26 cellular contexts compared by ENCODE assay signal in the genomic region with DNA sequence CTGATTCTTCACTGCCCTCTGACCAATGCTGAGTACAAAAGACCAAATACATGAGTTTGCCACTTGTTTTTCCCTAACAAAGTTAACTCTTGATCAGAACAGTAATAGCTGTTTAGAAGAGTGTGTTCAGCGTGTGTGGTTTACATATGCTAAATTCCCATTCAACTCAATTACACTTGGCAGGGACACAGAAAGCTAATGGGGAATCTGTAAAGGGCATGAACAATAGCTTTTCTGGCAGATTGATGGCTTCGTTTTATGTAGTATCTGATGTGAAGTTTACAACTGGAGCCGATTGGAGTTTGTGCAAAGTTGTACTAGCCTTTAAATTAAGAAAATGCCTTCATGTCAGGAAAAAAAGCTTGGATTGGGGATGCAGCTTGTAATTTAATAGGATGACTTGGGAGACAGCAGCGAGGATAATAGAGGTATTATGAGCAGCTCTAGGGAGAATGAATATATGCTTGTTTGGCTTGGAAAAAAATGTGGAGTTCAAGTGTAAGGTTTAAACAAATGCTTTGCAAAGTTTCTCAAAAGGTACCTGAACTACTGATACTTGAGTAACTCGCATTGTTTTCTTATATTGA.
DNase-seq lines count a peak whose midpoint lies in the region; ATAC-seq and TF ChIP-seq lines count a peak whose summit lies in the region.
"Had no signal": no experiment of that assay in that cellular context is flagged by ENCODE, and none has a peak within 500 bp of the region (broad histone marks: within the 10 kb centered on the region; RNA-seq: fewer than 3 reads in every experiment).

No MANE protein-coding gene starts in this region.

- H3K4me1 Mint-ChIP-seq in nephron progenitor cell = peaks cover 13% of the 10 kb centered on the region

- H3K27ac Mint-ChIP-seq in nephron progenitor cell = peak overlapping the region; percentile 54
- H3K27ac Mint-ChIP-seq: activated CD4-positive, alpha-beta T cell treated with anti-CD3 and anti-CD28 coated beads, Interleukin-2, amount 10 ng/mL, durations not matched to agents 7 days and 5 days; activated naive CD8-positive, alpha-beta T cell; GM23338; immature natural killer cell; natural killer cell had no signal

- peaks cover 0 to 2% (median 0%) of the 10 kb centered on the region in 3 donors for H3K27me3 ChIP-seq in gastrocnemius medialis
- H3K27me3 ChIP-seq: ascending aorta, pancreas, Peyer's patch had no signal

- H3K27ac ChIP-seq in gastrocnemius medialis = no peak overlapping the region
- H3K27ac ChIP-seq: ascending aorta, left ventricle myocardium inferior, pancreas, Peyer's patch had no signal

- no peak overlapping the region for H3K4me3 ChIP-seq in gastrocnemius medialis
- H3K4me3 ChIP-seq: ascending aorta, GM23338, left ventricle myocardium inferior, pancreas, Peyer's patch had no signal

- no peak overlapping the region for H3K4me3 Mint-ChIP-seq in nephron progenitor cell
- H3K4me3 Mint-ChIP-seq: activated CD4-positive, alpha-beta T cell treated with anti-CD3 and anti-CD28 coated beads, Interleukin-2, amount 10 ng/mL, durations not matched to agents 7 days and 5 days; activated naive CD8-positive, alpha-beta T cell; GM23338; immature natural killer cell; natural killer cell had no signal

- no peak for TF ChIP-seq POLR2A in gastrocnemius medialis (IDR thresholded peaks at IDR 0.05)

- no peaks in the 10 kb centered on the region for H3K36me3 ChIP-seq in gastrocnemius medialis
- H3K36me3 ChIP-seq: ascending aorta, left ventricle myocardium inferior, pancreas, Peyer's patch had no signal

- intact Hi-C loops in gastrocnemius medialis (cut with DNase I; ENCODE audit: low total_unique reads) = no loop called here

- H3K9me3 ChIP-seq in gastrocnemius medialis = no peaks in the 10 kb centered on the region
- H3K9me3 ChIP-seq: ascending aorta, left ventricle myocardium inferior, pancreas, Peyer's patch had no signal

- ATAC-seq in gastrocnemius medialis (no peak), GM19395 (IDR thresholded peaks at IDR 0.05; ENCODE audit: unreplicated experiment) (no peak), GM18907 (IDR thresholded peaks at IDR 0.05; ENCODE audit: unreplicated experiment) (no peak)
- ATAC-seq: natural killer cell; pancreas; right cardiac atrium; stimulated activated naive CD8-positive, alpha-beta T cell treated with anti-CD3 and anti-CD28 coated beads, Interleukin-15, Interleukin-2, amounts not matched to agents 100 U/mL and 50 U/mL, for 24 hours had no signal

- no peaks in the 10 kb centered on the region for H3K36me3 Mint-ChIP-seq in nephron progenitor cell (ENCODE audit: low read depth)
- H3K36me3 Mint-ChIP-seq: activated naive CD8-positive, alpha-beta T cell; natural killer cell had no signal

- H3K27me3 Mint-ChIP-seq in nephron progenitor cell (ENCODE audit: low read depth, poor library complexity) = no peaks in the 10 kb centered on the region

- in situ Hi-C loops in gastrocnemius medialis (cut with MboI; ENCODE audit: low sequenced_read_pairs in 4 of 4) = loop anchor here in 3 of 4 donors (5.0 to 10.0 kb wide), 2 partner anchors 157 to 160 kb away; no protein-coding TSS in a partner anchor

- peaks cover 0 to 2% of the 10 kb centered on the region in 2 donors for H3K4me1 ChIP-seq in gastrocnemius medialis
- H3K4me1 ChIP-seq: pancreas, Peyer's patch had no signal

- H3K9me3 Mint-ChIP-seq in nephron progenitor cell = no peaks in the 10 kb centered on the region
- H3K9me3 Mint-ChIP-seq: activated CD4-positive, alpha-beta T cell treated with anti-CD3 and anti-CD28 coated beads, Interleukin-2, amount 10 ng/mL, durations not matched to agents 7 days and 5 days; GM23338; immature natural killer cell; natural killer cell had no signal

- TF ChIP-seq CTCF in nephron progenitor cell (IDR thresholded peaks at IDR 0.05) (no peak), gastrocnemius medialis (IDR thresholded peaks at IDR 0.05 in 4 of 5, conservative IDR thresholded peaks at IDR 0.05 in 1 of 5) (no peak)

- DNase-seq in DMS79 treated with DMSO at 0.1 percent for 48 hours (lab: John Stamatoyannopoulos, UW) = peak; percentile 5
- DNase-seq in DMS79 (lab: John Stamatoyannopoulos, UW) = no peak
- DNase-seq in NCI-H2081 (lab: John Stamatoyannopoulos, UW) = peak; percentile 11 to 84
- peak; percentile 79 for DNase-seq in NCI-H774 (lab: John Stamatoyannopoulos, UW)
- no peak for DNase-seq in nephron progenitor cell
- no peak for DNase-seq in gastrocnemius medialis
- DNase-seq: 8988T; activated CD4-positive, alpha-beta T cell treated with anti-CD3 and anti-CD28 coated beads, Interleukin-2, amount 10 ng/mL, durations not matched to agents 7 days and 5 days; central memory CD4-positive, alpha-beta T cell; immature natural killer cell; IMR-90; left ventricle myocardium inferior; midbrain; natural killer cell; pancreas; Peyer's patch; right cardiac atrium; stimulated activated CD4-positive, alpha-beta T cell treated with anti-CD3 and anti-CD28 coated beads, Interleukin-12 subunit alpha, Interleukin-12 subunit beta, amount 100 ng/mL, for 4 hours; stimulated activated CD4-positive, alpha-beta T cell treated with anti-CD3 and anti-CD28 coated beads, Interleukin-4, amount 100 ng/mL, for 4 hours; stimulated activated naive CD8-positive, alpha-beta T cell treated with anti-CD3 and anti-CD28 coated beads, Interleukin-15, Interleukin-2, amounts not matched to agents 100 U/mL and 50 U/mL, for 24 hours; T-helper 2 cell had no signal

Comparison
In these comparisons a context has a peak if more than half of its experiments do, and no peak if none do; other contexts are left out.
1. DNase-seq: peak in DMS79 treated with DMSO at 0.1 percent for 48 hours (single experiment), NCI-H2081 (2 of 2) and NCI-H774 (single experiment); none in DMS79 (single experiment), nephron progenitor cell (single experiment) and gastrocnemius medialis (0 of 2).